In the genomic region with DNA sequence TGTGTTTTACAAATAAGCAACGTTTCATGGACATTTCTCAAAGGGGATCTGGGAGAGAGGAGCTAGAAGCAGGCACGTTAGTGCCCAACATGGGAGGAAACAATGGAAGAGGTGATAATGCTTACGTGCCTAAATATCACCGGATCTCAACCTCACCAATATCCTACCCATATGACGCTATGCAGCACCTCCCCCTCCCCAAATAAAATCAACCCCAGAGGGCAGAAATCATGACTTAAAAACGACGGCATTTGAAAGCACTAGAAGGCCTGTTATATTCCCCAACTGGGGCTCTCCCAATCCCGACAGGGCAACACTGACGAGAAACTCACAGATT, we compare ENCODE assay signal across 8 cellular contexts. TPM values are rescaled to one million over a fixed set of nuclear protein-coding genes. Genes with fewer than 3 reads are reported as not detected.
DNase-seq lines count a peak whose midpoint lies in the region; ATAC-seq, FAIRE-seq and TF ChIP-seq lines count a peak whose summit lies in the region.

No MANE protein-coding gene starts in this region.

- ATAC-seq in GM19455 (IDR thresholded peaks at IDR 0.05; ENCODE audit: unreplicated experiment) (peak; percentile 17), memory B cell (ENCODE audit: low read depth) (peak; percentile 3)

- no peaks in the 10 kb centered on the region for H3K9me3 Mint-ChIP-seq in memory B cell

- DNase-seq in AG09309 (ENCODE audit: low read depth) (no peak), MG63 (no peak), bronchial epithelial cell (ENCODE audit: low read depth) (peak; percentile 34), memory B cell (ENCODE audit: low spot score in 2 of 2) (peak in 1 of 2 donors; percentile 3), vagina (ENCODE audit: extremely low spot score in 2 of 2) (no peak), DMS 273 (lab: John Stamatoyannopoulos, UW; ENCODE audit: unreplicated experiment) (no peak), KBM-7 (no peak)

- peaks cover 6% of the 10 kb centered on the region for H3K36me3 Mint-ChIP-seq in memory B cell

- peak overlapping the region; percentile 100 for H3K27ac Mint-ChIP-seq in memory B cell

- H3K4me1 ChIP-seq in vagina = peaks cover 26% of the 10 kb centered on the region

- H3K4me3 ChIP-seq in AG09309 (ENCODE audit: control insufficient read depth, low read depth, low read length) = peak overlapping the region; percentile 57
- peak overlapping the region; percentile 91 for H3K4me3 ChIP-seq in MG63
- peak overlapping the region; percentile 79 for H3K4me3 ChIP-seq in bronchial epithelial cell (ENCODE audit: low read depth, low read length)
- H3K4me3 ChIP-seq in vagina = peak overlapping the region; percentile 59 to 76

- TF ChIP-seq CTCF in AG09309 (IDR thresholded peaks at IDR 0.05; ENCODE audit: control insufficient read depth, insufficient read depth, low read depth, low read length, missing control alignments) (no peak), bronchial epithelial cell (IDR thresholded peaks at IDR 0.05; ENCODE audit: insufficient read depth, low read length, severe bottlenecking) (no peak), vagina (IDR thresholded peaks at IDR 0.05) (no peak)

- intact Hi-C loops in vagina (cut with DNase I) = no loop called here

- H3K4me3 Mint-ChIP-seq in memory B cell = peak overlapping the region; percentile 95

- H3K27ac ChIP-seq in vagina = peak overlapping the region; percentile 83

- H3K9me3 ChIP-seq in MG63 = no peaks in the 10 kb centered on the region
- H3K9me3 ChIP-seq in vagina = no peaks in the 10 kb centered on the region

- H3K27me3 ChIP-seq in MG63 = peaks cover 4% of the 10 kb centered on the region; the same call in 1 of the 2 replicates
- no peaks in the 10 kb centered on the region for H3K27me3 ChIP-seq in bronchial epithelial cell (ENCODE audit: control insufficient read depth, insufficient read depth, low read length)
- no peaks in the 10 kb centered on the region for H3K27me3 ChIP-seq in vagina

- FAIRE-seq in bronchial epithelial cell (lab: Jason Lieb, UNC) = no peak

- H3K36me3 ChIP-seq in MG63 (peaks cover 10% of the 10 kb centered on the region), bronchial epithelial cell (ENCODE audit: control insufficient read depth, insufficient read depth, low read length) (no peaks in the 10 kb centered on the region), vagina (peaks cover 0 to 4% of the 10 kb centered on the region in 2 donors)

- in situ Hi-C loops in KBM-7 (cut with MboI; ENCODE audit: low pct_unique_long_range_greater_than_20kb, low sequenced_read_pairs) = no loop called here

- TF ChIP-seq POLR2A in vagina (IDR thresholded peaks at IDR 0.05) = no peak

- peaks cover 18% of the 10 kb centered on the region for H3K4me1 Mint-ChIP-seq in memory B cell

- H3K27me3 Mint-ChIP-seq in memory B cell = no peaks in the 10 kb centered on the region

RNA-seq across cellular contexts. Expression of gene HBS1L, which starts 0.4 kb away (rescaled TPM):
- 78.6 and 86.9 TPM in 2 replicates for total RNA-seq in MG63 (2014; rRNA removed; shearing (Covaris generic); ENCODE audit: low replicate concordance)
- total RNA-seq in bronchial epithelial cell (114 and 136 TPM in 2 replicates), vagina (41.7 TPM)
